In genomic region chr2:96961551-96961950, GRCh38 we compare ENCODE assay signal across 23 cellular contexts.
DNase-seq lines count a peak whose midpoint lies in the region; ATAC-seq, FAIRE-seq and TF ChIP-seq lines count a peak whose summit lies in the region.
"Had no signal": no experiment of that assay in that cellular context is flagged by ENCODE, and none has a peak within 500 bp of the region (broad histone marks: within the 10 kb centered on the region; RNA-seq: fewer than 3 reads in every experiment).

No MANE protein-coding gene starts in this region.

- peaks cover 24 to 41% of the 10 kb centered on the region in 2 donors for H3K4me1 ChIP-seq in mucosa of rectum (ENCODE audit: control insufficient read depth in 2 of 2, insufficient read depth in 2 of 2, low read length in 2 of 2)
- H3K4me1 ChIP-seq: SJSA1 had no signal

- H3K4me3 ChIP-seq in mucosa of rectum (ENCODE audit: low read length in 2 of 2) = no peak overlapping the region
- H3K4me3 ChIP-seq in coronary artery = no peak overlapping the region
- H3K4me3 ChIP-seq: dorsolateral prefrontal cortex, left lung, SJSA1, upper lobe of left lung had no signal

- no peaks in the 10 kb centered on the region for H3K36me3 Mint-ChIP-seq in T-helper 2 cell treated with Interferon-gamma antibody and Interleukin-4, amounts not matched to agents 5 μg/mL and 100 μg/mL, for 36 hours (ENCODE audit: low read depth)

- H3K27me3 ChIP-seq in mucosa of rectum (ENCODE audit: control insufficient read depth in 2 of 2, insufficient read depth in 2 of 2, low read length in 2 of 2) = no peaks in the 10 kb centered on the region
- H3K27me3 ChIP-seq: dorsolateral prefrontal cortex, left lung, SJSA1, upper lobe of left lung had no signal

- peak overlapping the region in 1 of 2 donors; percentile 86 for H3K27ac Mint-ChIP-seq in stimulated activated naive CD8-positive, alpha-beta T cell treated with anti-CD3 and anti-CD28 coated beads, Interleukin-15, amount 100 ng/mL, for 72 hours
- H3K27ac Mint-ChIP-seq in T-helper 2 cell treated with Interferon-gamma antibody and Interleukin-4, amounts not matched to agents 5 μg/mL and 100 μg/mL, for 36 hours = peak overlapping the region; percentile 97

- ATAC-seq in stimulated activated naive CD8-positive, alpha-beta T cell treated with anti-CD3 and anti-CD28 coated beads, Interleukin-15, amount 100 ng/mL, for 72 hours = no peak
- no peak for ATAC-seq in stimulated activated naive CD8-positive, alpha-beta T cell treated with anti-CD3 and anti-CD28 coated beads, Interleukin-15, Interleukin-2, amounts not matched to agents 100 U/mL and 50 U/mL, for 24 hours
- ATAC-seq in GM21723 (IDR thresholded peaks at IDR 0.05; ENCODE audit: unreplicated experiment) = no peak

- DNase-seq in stimulated activated naive CD8-positive, alpha-beta T cell treated with anti-CD3 and anti-CD28 coated beads, Interleukin-15, amount 100 ng/mL, for 72 hours = no peak
- no peak for DNase-seq in stimulated activated naive CD8-positive, alpha-beta T cell treated with anti-CD3 and anti-CD28 coated beads, Interleukin-15, Interleukin-2, amounts not matched to agents 100 U/mL and 50 U/mL, for 24 hours
- no peak for DNase-seq in T-helper 2 cell treated with Interferon-gamma antibody and Interleukin-4, amounts not matched to agents 5 μg/mL and 100 μg/mL, for 36 hours (ENCODE audit: low spot score)
- no peak for DNase-seq in coronary artery (ENCODE audit: low spot score)
- no peak for DNase-seq in H54 (ENCODE audit: insufficient read length, low spot score)
- DNase-seq: activated CD4-positive, alpha-beta T cell treated with anti-CD3 and anti-CD28 coated beads for 1 hour; C1 segment of cervical spinal cord; central memory CD4-positive, alpha-beta T cell; KG1; mesenchymal stem cell; MM.1S; NCI-H2029 treated with DMSO at 0.1 percent for 48 hours; NCI-H2227 treated with DMSO at 0.1 percent for 48 hours; NCI-H748 treated with DMSO at 0.1 percent for 48 hours; nucleus accumbens; small intestine; upper lobe of left lung had no signal

- no peaks in the 10 kb centered on the region for H3K9me3 ChIP-seq in mucosa of rectum (ENCODE audit: control insufficient read depth in 2 of 2, low read length in 2 of 2)
- H3K9me3 ChIP-seq: left lung, SJSA1, upper lobe of left lung had no signal

- H3K9ac ChIP-seq in mucosa of rectum (ENCODE audit: low read depth in 1 of 2, low read length in 2 of 2) = peak overlapping the region in 1 of 2 donors; percentile 18

- H3K27ac ChIP-seq in mucosa of rectum (ENCODE audit: low read depth in 2 of 2, low read length in 2 of 2) = peak overlapping the region; percentile 65 to 81
- H3K27ac ChIP-seq in coronary artery = no peak overlapping the region
- H3K27ac ChIP-seq: left lung, SJSA1, upper lobe of left lung had no signal

- H3K4me3 Mint-ChIP-seq in stimulated activated naive CD8-positive, alpha-beta T cell treated with anti-CD3 and anti-CD28 coated beads, Interleukin-15, amount 100 ng/mL, for 72 hours = peak overlapping the region; percentile 54 to 78
- peak overlapping the region; percentile 78 for H3K4me3 Mint-ChIP-seq in T-helper 2 cell treated with Interferon-gamma antibody and Interleukin-4, amounts not matched to agents 5 μg/mL and 100 μg/mL, for 36 hours

- H3K27me3 Mint-ChIP-seq in stimulated activated naive CD8-positive, alpha-beta T cell treated with anti-CD3 and anti-CD28 coated beads, Interleukin-15, amount 100 ng/mL, for 72 hours = no peaks in the 10 kb centered on the region
- no peaks in the 10 kb centered on the region for H3K27me3 Mint-ChIP-seq in T-helper 2 cell treated with Interferon-gamma antibody and Interleukin-4, amounts not matched to agents 5 μg/mL and 100 μg/mL, for 36 hours (ENCODE audit: low read depth)

- peaks cover 72% of the 10 kb centered on the region for H3K4me1 Mint-ChIP-seq in stimulated activated naive CD8-positive, alpha-beta T cell treated with anti-CD3 and anti-CD28 coated beads, Interleukin-15, amount 100 ng/mL, for 72 hours
- peaks cover 65% of the 10 kb centered on the region for H3K4me1 Mint-ChIP-seq in T-helper 2 cell treated with Interferon-gamma antibody and Interleukin-4, amounts not matched to agents 5 μg/mL and 100 μg/mL, for 36 hours (ENCODE audit: low read depth)

- TF ChIP-seq POLR2A in H54 (IDR thresholded peaks at IDR 0.05; ENCODE audit: low read depth, low read length) = no peak

- H3K36me3 ChIP-seq in mucosa of rectum (ENCODE audit: control insufficient read depth in 2 of 2, insufficient read depth in 2 of 2, low read length in 2 of 2) = no peaks in the 10 kb centered on the region
- H3K36me3 ChIP-seq: left lung, SJSA1, upper lobe of left lung had no signal

- no peak for FAIRE-seq in H54 (lab: Jason Lieb, UNC)
- FAIRE-seq: RCC 7860, small intestine had no signal

- H3K9me3 Mint-ChIP-seq in stimulated activated naive CD8-positive, alpha-beta T cell treated with anti-CD3 and anti-CD28 coated beads, Interleukin-15, amount 100 ng/mL, for 72 hours = no peaks in the 10 kb centered on the region
- H3K9me3 Mint-ChIP-seq in T-helper 2 cell treated with Interferon-gamma antibody and Interleukin-4, amounts not matched to agents 5 μg/mL and 100 μg/mL, for 36 hours = no peaks in the 10 kb centered on the region

- no peak for TF ChIP-seq CTCF in coronary artery (IDR thresholded peaks at IDR 0.05)

Comparison
In these comparisons a context has a peak if more than half of its experiments do, and no peak if none do; other contexts are left out.
1. H3K27ac ChIP-seq: peak in mucosa of rectum (2 of 2); none in coronary artery (0 of 2).